8 cellular contexts compared by ENCODE assay signal in genomic region chr3:196159952-196160804, GRCh38. TPM values are rescaled to one million over a fixed set of nuclear protein-coding genes. Genes with fewer than 3 reads are reported as not detected.
DNase-seq lines count a peak whose midpoint lies in the region; ATAC-seq and TF ChIP-seq lines count a peak whose summit lies in the region.

No MANE protein-coding gene starts in this region.

- H3K4me3 ChIP-seq in GM23248 (no peak overlapping the region), Karpas-422 (ENCODE audit: low read length) (no peak overlapping the region), iPS-20b (ENCODE audit: low read length) (no peak overlapping the region), thyroid gland (replicated peaks in 1 of 3) (no peak overlapping the region), testis (no peak overlapping the region)

- H3K4me1 ChIP-seq in GM23248 (ENCODE audit: insufficient read depth) (peaks cover 6% of the 10 kb centered on the region; the same call in 1 of the 2 replicates), Karpas-422 (ENCODE audit: low read length) (no peaks in the 10 kb centered on the region), iPS-20b (ENCODE audit: insufficient read depth, low read length) (peaks cover 9% of the 10 kb centered on the region; the same call in 1 of the 2 replicates), thyroid gland (peaks cover 10 to 12% of the 10 kb centered on the region in 2 donors), testis (peaks cover 6% of the 10 kb centered on the region)

- no peaks in the 10 kb centered on the region for H3K36me3 ChIP-seq in GM23248 (ENCODE audit: low read depth)
- H3K36me3 ChIP-seq in Karpas-422 (ENCODE audit: insufficient read depth, low read length): no peaks in the 10 kb centered on the region
- H3K36me3 ChIP-seq in iPS-20b (ENCODE audit: insufficient read depth, low read depth, low read length): no peaks in the 10 kb centered on the region
- no peaks in the 10 kb centered on the region for H3K36me3 ChIP-seq in thyroid gland
- H3K36me3 ChIP-seq in testis (ENCODE audit: low read depth, missing control alignments): no peaks in the 10 kb centered on the region

- TF ChIP-seq POLR2A in thyroid gland (IDR thresholded peaks at IDR 0.05) (no peak), testis (IDR thresholded peaks at IDR 0.05) (no peak)

- peak overlapping the region; percentile 87 for H3K27ac Mint-ChIP-seq in activated CD4-positive, alpha-beta T cell treated with anti-CD3 and anti-CD28 coated beads, Interleukin-2, amount 10 ng/mL, durations not matched to agents 24 days and 14 days
- H3K27ac Mint-ChIP-seq in activated CD8-positive, alpha-beta T cell treated with anti-CD3 and anti-CD28 coated beads for 36 hours: peak overlapping the region; percentile 57

- no peak for TF ChIP-seq CTCF in activated CD8-positive, alpha-beta T cell treated with anti-CD3 and anti-CD28 coated beads for 36 hours (IDR thresholded peaks at IDR 0.05)
- TF ChIP-seq CTCF in thyroid gland (IDR thresholded peaks at IDR 0.05) (no peak), testis (IDR thresholded peaks at IDR 0.05) (no peak)

- H3K4me2 ChIP-seq in GM23248 (ENCODE audit: unreplicated experiment): peak overlapping the region; percentile 10
- no peak overlapping the region for H3K4me2 ChIP-seq in Karpas-422 (ENCODE audit: low read depth, low read length, poor library complexity, severe bottlenecking)

- H3K9me3 ChIP-seq in GM23248 (ENCODE audit: low read depth) (no peaks in the 10 kb centered on the region), Karpas-422 (ENCODE audit: low read length) (no peaks in the 10 kb centered on the region), iPS-20b (ENCODE audit: insufficient read depth, low read depth, low read length) (no peaks in the 10 kb centered on the region), thyroid gland (no peaks in the 10 kb centered on the region), testis (no peaks in the 10 kb centered on the region)

- CTCF ChIA-PET in activated CD8-positive, alpha-beta T cell treated with anti-CD3 and anti-CD28 coated beads for 36 hours (lab: Charles Lee): interaction anchor here (1.0 to 1.2 kb wide), 2 partner anchors 10 to 86 kb away, joined by 3 to 8 read pairs; no protein-coding TSS in a partner anchor

- no peaks in the 10 kb centered on the region for H4K20me1 ChIP-seq in GM23248 (ENCODE audit: insufficient read depth)
- H4K20me1 ChIP-seq in Karpas-422 (ENCODE audit: insufficient read depth, low read depth, low read length): no peaks in the 10 kb centered on the region

- no peak overlapping the region for H2AFZ ChIP-seq in GM23248
- H2AFZ ChIP-seq in Karpas-422 (ENCODE audit: low read length): no peak overlapping the region

- H3K27ac ChIP-seq in GM23248 (no peak overlapping the region), Karpas-422 (ENCODE audit: low read length) (no peak overlapping the region), iPS-20b (ENCODE audit: low read length) (peak overlapping the region; percentile 11), thyroid gland (peak overlapping the region; percentile 18 to 46 (median 25)), testis (no peak overlapping the region)

- POLR2A ChIA-PET in activated CD8-positive, alpha-beta T cell treated with anti-CD3 and anti-CD28 coated beads for 36 hours (lab: Charles Lee): interaction anchor here (1.3 kb wide), 1 partner anchor 15 kb away, joined by 3 read pairs; no protein-coding TSS in a partner anchor

- no peaks in the 10 kb centered on the region for H3K9me3 Mint-ChIP-seq in activated CD4-positive, alpha-beta T cell treated with anti-CD3 and anti-CD28 coated beads, Interleukin-2, amount 10 ng/mL, durations not matched to agents 24 days and 14 days
- no peaks in the 10 kb centered on the region for H3K9me3 Mint-ChIP-seq in activated CD8-positive, alpha-beta T cell treated with anti-CD3 and anti-CD28 coated beads for 36 hours

- in situ Hi-C loops in GM23248 (cut with MboI): no loop called here

- peak; percentile 93 for ATAC-seq in activated CD8-positive, alpha-beta T cell treated with anti-CD3 and anti-CD28 coated beads for 36 hours

- H3K36me3 Mint-ChIP-seq in activated CD4-positive, alpha-beta T cell treated with anti-CD3 and anti-CD28 coated beads, Interleukin-2, amount 10 ng/mL, durations not matched to agents 24 days and 14 days (ENCODE audit: low read depth): no peaks in the 10 kb centered on the region
- H3K36me3 Mint-ChIP-seq in activated CD8-positive, alpha-beta T cell treated with anti-CD3 and anti-CD28 coated beads for 36 hours (ENCODE audit: low read depth): no peaks in the 10 kb centered on the region

- H3K9me2 ChIP-seq in GM23248 (ENCODE audit: insufficient read depth) (no peaks in the 10 kb centered on the region), Karpas-422 (replicated peaks; ENCODE audit: insufficient read depth, low read length) (no peaks in the 10 kb centered on the region)

- H3K79me2 ChIP-seq in GM23248 (ENCODE audit: insufficient read depth) (no peaks in the 10 kb centered on the region), Karpas-422 (ENCODE audit: low read length) (no peaks in the 10 kb centered on the region)

- H3K9ac ChIP-seq in GM23248 (no peak overlapping the region), Karpas-422 (ENCODE audit: low read length) (no peak overlapping the region), iPS-20b (ENCODE audit: low read depth, low read length) (no peak overlapping the region)

- peak overlapping the region; percentile 60 for H3K4me3 Mint-ChIP-seq in activated CD4-positive, alpha-beta T cell treated with anti-CD3 and anti-CD28 coated beads, Interleukin-2, amount 10 ng/mL, durations not matched to agents 24 days and 14 days
- H3K4me3 Mint-ChIP-seq in activated CD8-positive, alpha-beta T cell treated with anti-CD3 and anti-CD28 coated beads for 36 hours: no peak overlapping the region

- DNase-seq in activated CD4-positive, alpha-beta T cell treated with anti-CD3 and anti-CD28 coated beads, Interleukin-2, amount 10 ng/mL, durations not matched to agents 24 days and 14 days: peak; percentile 86
- no peak for DNase-seq in activated CD4-positive, alpha-beta T cell treated with anti-CD3 and anti-CD28 coated beads for 1 hour
- DNase-seq in GM23248 (peak; percentile 80), Karpas-422 (peak; percentile 49), thyroid gland (peak; percentile 74 to 82), testis (no peak)
- DNase-seq in activated CD8-positive, alpha-beta T cell treated with anti-CD3 and anti-CD28 coated beads for 36 hours: peak; percentile 71

- WGBS in GM23248 (ENCODE audit: low coverage in 1 of 2, low lambda C conversion rate in 2 of 2, missing lambda C conversion rate in 2 of 2), 2 experiments: 63 to 67% methylated on average over 15 of the region's 15 CpGs
- WGBS in thyroid gland, 2 donors: 31 to 36% methylated on average over 13 to 15 of the region's 15 CpGs
- WGBS in testis, 2 donors: 71 to 77% methylated on average over 14 to 15 of the region's 15 CpGs

- H3K27me3 ChIP-seq in GM23248 (replicated peaks; ENCODE audit: insufficient read depth) (no peaks in the 10 kb centered on the region), Karpas-422 (ENCODE audit: low read length) (no peaks in the 10 kb centered on the region), iPS-20b (ENCODE audit: insufficient read depth, low read length) (no peaks in the 10 kb centered on the region), thyroid gland (no peaks in the 10 kb centered on the region), testis (no peaks in the 10 kb centered on the region)

- peaks cover 34% of the 10 kb centered on the region for H3K4me1 Mint-ChIP-seq in activated CD4-positive, alpha-beta T cell treated with anti-CD3 and anti-CD28 coated beads, Interleukin-2, amount 10 ng/mL, durations not matched to agents 24 days and 14 days
- peaks cover 12% of the 10 kb centered on the region for H3K4me1 Mint-ChIP-seq in activated CD8-positive, alpha-beta T cell treated with anti-CD3 and anti-CD28 coated beads for 36 hours (ENCODE audit: low read depth)

- H3F3A ChIP-seq in GM23248 (ENCODE audit: insufficient read depth): no peaks in the 10 kb centered on the region

- H3K27me3 Mint-ChIP-seq in activated CD4-positive, alpha-beta T cell treated with anti-CD3 and anti-CD28 coated beads, Interleukin-2, amount 10 ng/mL, durations not matched to agents 24 days and 14 days: no peaks in the 10 kb centered on the region
- H3K27me3 Mint-ChIP-seq in activated CD8-positive, alpha-beta T cell treated with anti-CD3 and anti-CD28 coated beads for 36 hours: no peaks in the 10 kb centered on the region

- intact Hi-C loops in activated CD4-positive, alpha-beta T cell treated with anti-CD3 and anti-CD28 coated beads, Interleukin-2, amount 10 ng/mL, durations not matched to agents 24 days and 14 days (cut with micrococcal nuclease): no loop called here
- intact Hi-C loops in activated CD8-positive, alpha-beta T cell treated with anti-CD3 and anti-CD28 coated beads for 36 hours (cut with micrococcal nuclease): no loop called here
- intact Hi-C loops in thyroid gland (cut with DNase I) (no loop called here), testis (cut with DNase I; ENCODE audit: low total_unique reads) (no loop called here)

RNA-seq across cellular contexts. Expression of gene ZDHHC19, which starts 51.0 kb away (rescaled TPM):
- not detected in 2 replicates for total RNA-seq in activated CD4-positive, alpha-beta T cell treated with anti-CD3 and anti-CD28 coated beads, Interleukin-2, amount 10 ng/mL, durations not matched to agents 24 days and 14 days
- total RNA-seq in GM23248 (2014; rRNA removed; shearing (Covaris generic)): not detected in 2 replicates
- not detected in 2 replicates for polyA plus RNA-seq in GM23248 (2016; fragmentation: Nextera tagmentation; extraction: Ambion mirVana)
- total RNA-seq in Karpas-422 (2014; rRNA removed; shearing (Covaris generic); ENCODE audit: low replicate concordance): not detected in 2 replicates
- not detected for total RNA-seq in activated CD8-positive, alpha-beta T cell treated with anti-CD3 and anti-CD28 coated beads for 36 hours
- not detected for total RNA-seq in thyroid gland
- 10 to 100 TPM; 12.7 to 55.0 TPM for total RNA-seq in testis
- 112 TPM for polyA plus RNA-seq in testis (ENCODE audit: insufficient read depth, low read depth, low replicate concordance)

RNA-seq across cellular contexts. Expression of gene SLC51A, which starts 56.2 kb away (rescaled TPM):
- not detected in 2 replicates for total RNA-seq in activated CD4-positive, alpha-beta T cell treated with anti-CD3 and anti-CD28 coated beads, Interleukin-2, amount 10 ng/mL, durations not matched to agents 24 days and 14 days
- not detected in 2 replicates for total RNA-seq in GM23248 (2014; rRNA removed; shearing (Covaris generic))
- polyA plus RNA-seq in GM23248 (2016; fragmentation: Nextera tagmentation; extraction: Ambion mirVana) (3.4 and 6.0 TPM in 2 replicates), testis (ENCODE audit: insufficient read depth, low read depth, low replicate concordance) (60.6 TPM)
- total RNA-seq in Karpas-422 (2014; rRNA removed; shearing (Covaris generic); ENCODE audit: low replicate concordance): not detected in 2 replicates
- total RNA-seq in activated CD8-positive, alpha-beta T cell treated with anti-CD3 and anti-CD28 coated beads for 36 hours: not detected
- total RNA-seq in thyroid gland (under 1 TPM in 2 of 4 donors, not detected in 2; 0.56 to 0.63 TPM), testis (10 to 100 TPM; 27.2 to 35.1 TPM)

Comparison
In these comparisons a context has a peak if more than half of its experiments do, and no peak if none do; other contexts are left out.
1. DNase-seq: peak in activated CD4-positive, alpha-beta T cell treated with anti-CD3 and anti-CD28 coated beads, Interleukin-2, amount 10 ng/mL, durations not matched to agents 24 days and 14 days (single experiment), GM23248 (single experiment), Karpas-422 (single experiment), activated CD8-positive, alpha-beta T cell treated with anti-CD3 and anti-CD28 coated beads for 36 hours (single experiment) and thyroid gland (2 of 2); none in activated CD4-positive, alpha-beta T cell treated with anti-CD3 and anti-CD28 coated beads for 1 hour (single experiment) and testis (single experiment).
2. H3K27ac ChIP-seq: peak in iPS-20b (single experiment) and thyroid gland (3 of 3); none in GM23248 (single experiment), Karpas-422 (single experiment) and testis (0 of 2).
3. RNA of gene ZDHHC19, which starts 51.0 kb away (total RNA-seq): 12.7 to 55.0 TPM in testis; not detected in activated CD8-positive, alpha-beta T cell treated with anti-CD3 and anti-CD28 coated beads for 36 hours, not detected in activated CD4-positive, alpha-beta T cell treated with anti-CD3 and anti-CD28 coated beads, Interleukin-2, amount 10 ng/mL, durations not matched to agents 24 days and 14 days, not detected in GM23248, not detected in Karpas-422 and not detected in thyroid gland; every median in the first group is over 4 times any median in the second.
4. RNA of gene SLC51A, which starts 56.2 kb away (total RNA-seq): 27.2 to 35.1 TPM in testis; 0.56 to 0.63 TPM in thyroid gland, not detected in activated CD4-positive, alpha-beta T cell treated with anti-CD3 and anti-CD28 coated beads, Interleukin-2, amount 10 ng/mL, durations not matched to agents 24 days and 14 days, not detected in GM23248, not detected in Karpas-422 and not detected in activated CD8-positive, alpha-beta T cell treated with anti-CD3 and anti-CD28 coated beads for 36 hours; every median in the first group is over 10 times any median in the second.